ENCODE assay signal across 23 cellular contexts in the genomic region with DNA sequence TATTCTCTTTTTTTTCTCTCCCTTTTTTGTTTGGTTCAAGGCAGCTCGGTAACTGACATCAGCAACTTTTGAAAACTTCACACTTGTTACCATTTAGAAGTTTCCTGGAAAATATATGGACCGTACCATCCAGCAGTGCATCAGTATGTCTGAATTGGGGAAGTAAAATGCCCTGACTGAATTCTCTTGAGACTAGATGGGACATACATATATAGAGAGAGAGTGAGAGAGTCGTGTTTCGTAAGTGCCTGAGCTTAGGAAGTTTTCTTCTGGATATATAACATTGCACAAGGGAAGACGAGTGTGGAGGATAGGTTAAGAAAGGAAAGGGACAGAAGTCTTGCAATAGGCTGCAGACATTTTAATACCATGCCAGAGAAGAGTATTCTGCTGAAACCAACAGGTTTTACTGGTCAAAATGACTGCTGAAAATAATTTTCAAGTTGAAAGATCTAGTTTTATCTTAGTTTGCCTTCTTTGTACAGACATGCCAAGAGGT.
DNase-seq lines count a peak whose midpoint lies in the region; ATAC-seq and TF ChIP-seq lines count a peak whose summit lies in the region.
"Had no signal": no experiment of that assay in that cellular context is flagged by ENCODE, and none has a peak within 500 bp of the region (broad histone marks: within the 10 kb centered on the region; RNA-seq: fewer than 3 reads in every experiment).

No MANE protein-coding gene starts in this region.

- H2AFZ ChIP-seq in OCI-LY1 (ENCODE audit: low read length): no peak overlapping the region
- H2AFZ ChIP-seq: GM23338 had no signal

- H3K79me2 ChIP-seq in OCI-LY1 (ENCODE audit: insufficient read depth, low read length): no peaks in the 10 kb centered on the region

- DNase-seq in SIG-M5 treated with dmso at 0.1 percent for 504 hours (lab: John Stamatoyannopoulos, UW; ENCODE audit: unreplicated experiment): peak; percentile 6
- no peak for DNase-seq in SIG-M5 (lab: John Stamatoyannopoulos, UW)
- no peak for DNase-seq in coronary artery (ENCODE audit: low spot score)
- DNase-seq in NCI-H1694 treated with DMSO at 0.1 percent for 48 hours (lab: John Stamatoyannopoulos, UW): no peak
- DNase-seq in RKO (ENCODE audit: low spot score): no peak
- DNase-seq: BE2C; Calu3; CD4-positive, alpha-beta memory T cell; DMS53; EL; HCEC 1CT; IMR-90; Karpas-422; NCI-H1105 treated with DMSO at 0.1 percent for 48 hours; NCI-H1694; NCI-H510A; NCI-H748 treated with DMSO at 0.1 percent for 48 hours; NK-92 treated with Interleukin-12 subunit alpha and Interleukin-12 subunit beta, amount 100 ng/mL, for 24 hours had no signal

- no peaks in the 10 kb centered on the region; a peak in 2 of 22 replicates for H3K9me3 ChIP-seq in BLaER1 treated with 17β-estradiol and CSF1 and Interleukin-3, amounts not matched to agents 10 nM and 100 nM (replicated peaks in 1 of 11)
- no peaks in the 10 kb centered on the region for H3K9me3 ChIP-seq in OCI-LY1 (ENCODE audit: low read length)
- H3K9me3 ChIP-seq: BE2C had no signal

- H3K9me2 ChIP-seq in OCI-LY1 (ENCODE audit: low read depth, low read length): no peaks in the 10 kb centered on the region

- peak overlapping the region in 9 of 11 experiments; percentile 32 to 68 (median 63); a peak in 18 of 22 replicates for H3K27ac ChIP-seq in BLaER1 treated with 17β-estradiol and CSF1 and Interleukin-3, amounts not matched to agents 10 nM and 100 nM
- H3K27ac ChIP-seq in OCI-LY1 (ENCODE audit: low read depth, low read length, poor library complexity, severe bottlenecking) (peak overlapping the region; percentile 25), coronary artery (peak overlapping the region; percentile 86 to 98)
- H3K27ac ChIP-seq: SK-N-MC had no signal

- no peaks in the 10 kb centered on the region for H3K36me3 ChIP-seq in BLaER1 treated with 17β-estradiol and CSF1 and Interleukin-3, amounts not matched to agents 10 nM and 100 nM
- peaks cover 64% of the 10 kb centered on the region for H3K36me3 ChIP-seq in OCI-LY1 (ENCODE audit: insufficient read depth, low read length)
- H3K36me3 ChIP-seq: BE2C had no signal

- peaks cover 5% of the 10 kb centered on the region; the same call in 1 of the 2 replicates for H3F3A ChIP-seq in OCI-LY1 (ENCODE audit: insufficient read depth, low read length)

- H3K9ac ChIP-seq in BLaER1 treated with 17β-estradiol and CSF1 and Interleukin-3, amounts not matched to agents 10 nM and 100 nM: peak overlapping the region; percentile 14 to 67 (median 48); a peak in 16 of 22 replicates
- H3K9ac ChIP-seq in OCI-LY1 (ENCODE audit: low read length): no peak overlapping the region

- H3K27me3 ChIP-seq in BLaER1 treated with 17β-estradiol and CSF1 and Interleukin-3, amounts not matched to agents 10 nM and 100 nM: peaks cover 0 to 4% (median 0%) of the 10 kb centered on the region in 11 experiments; a peak in 2 of 22 replicates
- no peaks in the 10 kb centered on the region for H3K27me3 ChIP-seq in OCI-LY1 (ENCODE audit: insufficient read depth, low read length)

- TF ChIP-seq CTCF in OCI-LY1 (IDR thresholded peaks at IDR 0.05; ENCODE audit: low read length) (no peak), coronary artery (IDR thresholded peaks at IDR 0.05) (no peak)

- H3K4me3 ChIP-seq in BLaER1 treated with 17β-estradiol and CSF1 and Interleukin-3, amounts not matched to agents 10 nM and 100 nM: peak overlapping the region; percentile 42 to 67 (median 56)
- H3K4me3 ChIP-seq in OCI-LY1 (ENCODE audit: low read depth, low read length, poor library complexity, severe bottlenecking): no peak overlapping the region
- peak overlapping the region; percentile 60 for H3K4me3 ChIP-seq in coronary artery
- H3K4me3 ChIP-seq: GM23338, SK-N-MC had no signal

- no peak for ATAC-seq in HG03378 (IDR thresholded peaks at IDR 0.05; ENCODE audit: unreplicated experiment)

- peaks cover 34 to 47% (median 35%) of the 10 kb centered on the region in 10 experiments for H3K4me1 ChIP-seq in BLaER1 treated with 17β-estradiol and CSF1 and Interleukin-3, amounts not matched to agents 10 nM and 100 nM
- peaks cover 38% of the 10 kb centered on the region for H3K4me1 ChIP-seq in OCI-LY1 (ENCODE audit: insufficient read depth, low read length, severe bottlenecking)
- H3K4me1 ChIP-seq: BE2C had no signal

- no peaks in the 10 kb centered on the region for H4K20me1 ChIP-seq in BLaER1 treated with 17β-estradiol and CSF1 and Interleukin-3, amounts not matched to agents 10 nM and 100 nM
- H4K20me1 ChIP-seq in OCI-LY1 (ENCODE audit: insufficient read depth, low read length): no peaks in the 10 kb centered on the region

- peak overlapping the region; percentile 81 to 92 (median 87) for H3K4me2 ChIP-seq in BLaER1 treated with 17β-estradiol and CSF1 and Interleukin-3, amounts not matched to agents 10 nM and 100 nM
- H3K4me2 ChIP-seq in OCI-LY1 (ENCODE audit: low read length): no peak overlapping the region
- H3K4me2 ChIP-seq: GM23338 had no signal

Comparison
In these comparisons a context has a peak if more than half of its experiments do, and no peak if none do; other contexts are left out.
1. H3K27ac ChIP-seq: peak in every context shown above with its lines; median percentile 92 in coronary artery; 63 in BLaER1 treated with 17β-estradiol and CSF1 and Interleukin-3, amounts not matched to agents 10 nM and 100 nM; 25 in OCI-LY1.